20 cellular contexts compared by ENCODE assay signal in genomic region chr6:137764464-137764863, GRCh38.
DNase-seq lines count a peak whose midpoint lies in the region; ATAC-seq, FAIRE-seq and TF ChIP-seq lines count a peak whose summit lies in the region.
"Had no signal": no experiment of that assay in that cellular context is flagged by ENCODE, and none has a peak within 500 bp of the region (broad histone marks: within the 10 kb centered on the region; RNA-seq: fewer than 3 reads in every experiment).

No MANE protein-coding gene starts in this region.

- CTCF ChIA-PET in IMR-90 (lab: Yijun Ruan, JAX): no interaction called here

- DNase-seq in AG20443 (ENCODE audit: low spot score) (peak; percentile 57), IMR-90 (peak; percentile 83), bronchial epithelial cell (ENCODE audit: low read depth) (peak; percentile 98), keratinocyte (ENCODE audit: low read depth, low spot score) (peak; percentile 90), chondrocyte (ENCODE audit: low spot score) (no peak), DMS79 treated with DMSO at 0.1 percent for 48 hours (lab: John Stamatoyannopoulos, UW) (no peak)
- DNase-seq in activated T-cell treated with anti-CD3 and anti-CD28 coated beads, Interleukin-2, amount 50 U/mL, for 72 hours: no peak
- DNase-seq: activated CD4-positive, CD25-positive, alpha-beta regulatory T cell; activated CD8-positive, alpha-beta memory T cell treated with anti-CD3 and anti-CD28 coated beads, Interleukin-2, amount 50 U/mL, for 4 hours; activated naive CD8-positive, alpha-beta T cell treated with anti-CD3 and anti-CD28 coated beads for 36 hours; left lung; naive thymus-derived CD8-positive, alpha-beta T cell; right cardiac atrium; stimulated activated CD4-positive, alpha-beta T cell treated with anti-CD3 and anti-CD28 coated beads, Interleukin-4, amount 100 ng/mL, for 4 hours; SW 1271 had no signal

- no peak overlapping the region for H2AK9ac ChIP-seq in IMR-90 (replicated peaks; ENCODE audit: low read depth, low read length, poor library complexity)

- no peak for TF ChIP-seq RAD21 in IMR-90 (IDR thresholded peaks at IDR 0.05; ENCODE audit: low read length)

- no peak overlapping the region for H2AK5ac ChIP-seq in IMR-90 (ENCODE audit: low read depth, low read length)

- no peaks in the 10 kb centered on the region for H3K36me3 Mint-ChIP-seq in chondrocyte (ENCODE audit: low read depth)
- H3K36me3 Mint-ChIP-seq in activated T-cell treated with anti-CD3 and anti-CD28 coated beads, Interleukin-2, amount 50 U/mL, for 72 hours (ENCODE audit: insufficient read depth in 2 of 2): peaks cover 1 to 7% of the 10 kb centered on the region in 2 donors
- H3K36me3 Mint-ChIP-seq: naive thymus-derived CD8-positive, alpha-beta T cell; stimulated activated memory B cell treated with anti-CD40 and anti-IgM and Interleukin-4, amounts not matched to agents 10 μg/mL and 1 μg/mL and 100 μg/mL, for 72 hours had no signal

- H4K91ac ChIP-seq in IMR-90 (ENCODE audit: insufficient read depth, low read depth, low read length): no peak overlapping the region

- H2AFZ ChIP-seq in IMR-90 (replicated peaks; ENCODE audit: low read length, poor library complexity) (no peak overlapping the region), keratinocyte (ENCODE audit: control insufficient read depth, low read length) (no peak overlapping the region)

- dilution Hi-C loops in IMR-90 (cut with HindIII; ENCODE audit: low sequenced_read_pairs, unreplicated experiment): no loop called here
- dilution Hi-C loops in keratinocyte (cut with MboI; ENCODE audit: extremely low pct_ligation_motif_present, low sequenced_read_pairs): no loop called here

- no peak overlapping the region for H3K56ac ChIP-seq in IMR-90 (ENCODE audit: extremely low read depth, insufficient read depth, low read length)

- no peaks in the 10 kb centered on the region for H3K36me3 ChIP-seq in IMR-90 (ENCODE audit: control insufficient read depth, insufficient read depth, low read length)
- no peaks in the 10 kb centered on the region for H3K36me3 ChIP-seq in bronchial epithelial cell (ENCODE audit: control insufficient read depth, insufficient read depth, low read length)
- H3K36me3 ChIP-seq in keratinocyte (ENCODE audit: control insufficient read depth in 2 of 2, extremely low read depth in 1 of 2, insufficient read depth in 2 of 2, low read length in 2 of 2): no peaks in the 10 kb centered on the region
- H3K36me3 ChIP-seq: BLaER1 treated with 17β-estradiol and CSF1 and Interleukin-3, amounts not matched to agents 10 nM and 100 nM; left lung had no signal

- no peak for TF ChIP-seq POLR2A in IMR-90 (IDR thresholded peaks at IDR 0.05; ENCODE audit: low read depth, low read length)

- H3K9me1 ChIP-seq in IMR-90 (ENCODE audit: insufficient read depth, low read length) (no peaks in the 10 kb centered on the region; the same call in 1 of the 2 replicates), keratinocyte (ENCODE audit: control insufficient read depth, extremely low read depth, insufficient read depth, low read length) (no peaks in the 10 kb centered on the region)

- no peaks in the 10 kb centered on the region for H3K79me2 ChIP-seq in keratinocyte (ENCODE audit: control insufficient read depth, insufficient read depth, low read length)

- no peaks in the 10 kb centered on the region for H3K9me3 ChIP-seq in IMR-90 (ENCODE audit: control insufficient read depth, insufficient read depth, low read length)
- H3K9me3 ChIP-seq in keratinocyte (ENCODE audit: control insufficient read depth, low read depth, low read length): no peaks in the 10 kb centered on the region

- TF ChIP-seq CTCF in IMR-90 (conservative IDR thresholded peaks at IDR 0.05; ENCODE audit: low read depth, low read length) (no peak), bronchial epithelial cell (IDR thresholded peaks at IDR 0.05; ENCODE audit: insufficient read depth, low read length, severe bottlenecking) (no peak), keratinocyte (optimal IDR thresholded peaks at IDR 0.05 in 1 of 3, IDR thresholded peaks at IDR 0.05 in 1 of 3, conservative IDR thresholded peaks at IDR 0.05 in 1 of 3; ENCODE audit: extremely low read depth in 1 of 3, insufficient read depth in 2 of 3, low read length in 3 of 3) (no peak), chondrocyte (IDR thresholded peaks at IDR 0.05) (no peak)

- POLR2A ChIA-PET in IMR-90 (lab: Charles Lee; ENCODE audit: unreplicated experiment): no interaction called here

- H3K79me1 ChIP-seq in IMR-90 (ENCODE audit: low read depth in 1 of 2, low read length in 2 of 2): no peaks in the 10 kb centered on the region

- ATAC-seq in IMR-90 (ENCODE audit: low read depth) (peak; percentile 45), HG03280 (IDR thresholded peaks at IDR 0.05; ENCODE audit: unreplicated experiment) (no peak)
- ATAC-seq in activated T-cell treated with anti-CD3 and anti-CD28 coated beads, Interleukin-2, amount 50 U/mL, for 72 hours (replicated peaks in 1 of 2): no peak
- ATAC-seq: left lung; naive thymus-derived CD8-positive, alpha-beta T cell; right cardiac atrium; stimulated activated memory B cell treated with anti-CD40 and anti-IgM and Interleukin-4, amounts not matched to agents 10 μg/mL and 1 μg/mL and 100 μg/mL, for 72 hours had no signal

- H3K9ac ChIP-seq in IMR-90 (ENCODE audit: low read depth, low read length): no peak overlapping the region
- peak overlapping the region; percentile 75 for H3K9ac ChIP-seq in keratinocyte (ENCODE audit: control insufficient read depth, extremely low read depth, insufficient read depth, low read length)
- H3K9ac ChIP-seq: BLaER1 treated with 17β-estradiol and CSF1 and Interleukin-3, amounts not matched to agents 10 nM and 100 nM had no signal

- H4K8ac ChIP-seq in IMR-90 (ENCODE audit: low read depth in 2 of 2, low read length in 2 of 2): no peak overlapping the region

- no peak overlapping the region for H4K5ac ChIP-seq in IMR-90 (ENCODE audit: low read depth, low read length)

- H3K27me3 Mint-ChIP-seq in chondrocyte (ENCODE audit: low read depth): no peaks in the 10 kb centered on the region
- no peaks in the 10 kb centered on the region for H3K27me3 Mint-ChIP-seq in activated T-cell treated with anti-CD3 and anti-CD28 coated beads, Interleukin-2, amount 50 U/mL, for 72 hours (ENCODE audit: low read depth)
- H3K27me3 Mint-ChIP-seq: activated naive CD8-positive, alpha-beta T cell treated with anti-CD3 and anti-CD28 coated beads for 36 hours; naive thymus-derived CD8-positive, alpha-beta T cell; stimulated activated memory B cell treated with anti-CD40 and anti-IgM and Interleukin-4, amounts not matched to agents 10 μg/mL and 1 μg/mL and 100 μg/mL, for 72 hours had no signal

- H3K4me1 Mint-ChIP-seq in chondrocyte (ENCODE audit: low read depth): peaks cover 24% of the 10 kb centered on the region
- peaks cover 18% of the 10 kb centered on the region for H3K4me1 Mint-ChIP-seq in activated T-cell treated with anti-CD3 and anti-CD28 coated beads, Interleukin-2, amount 50 U/mL, for 72 hours (ENCODE audit: low read depth)

- H3K27ac ChIP-seq in IMR-90 (ENCODE audit: insufficient read depth, low read length) (no peak overlapping the region), keratinocyte (ENCODE audit: control insufficient read depth, insufficient read depth, low read length) (peak overlapping the region; percentile 99)
- H3K27ac ChIP-seq: BLaER1 treated with 17β-estradiol and CSF1 and Interleukin-3, amounts not matched to agents 10 nM and 100 nM; left lung had no signal

- no peak overlapping the region for H3K4ac ChIP-seq in IMR-90 (ENCODE audit: low read depth, low read length)

- intact Hi-C loops in IMR-90 (cut with micrococcal nuclease): no loop called here

- H4K20me1 ChIP-seq in IMR-90 (ENCODE audit: insufficient read depth, low read length) (no peaks in the 10 kb centered on the region), keratinocyte (ENCODE audit: control insufficient read depth, extremely low read depth, insufficient read depth, low read length) (no peaks in the 10 kb centered on the region)
- H4K20me1 ChIP-seq: BLaER1 treated with 17β-estradiol and CSF1 and Interleukin-3, amounts not matched to agents 10 nM and 100 nM had no signal

- H3K23ac ChIP-seq in IMR-90 (ENCODE audit: low read depth, low read length): no peak overlapping the region

- H3K4me3 ChIP-seq in IMR-90 (ENCODE audit: insufficient read depth, low read depth, low read length) (no peak overlapping the region), bronchial epithelial cell (ENCODE audit: low read depth, low read length) (no peak overlapping the region), keratinocyte (ENCODE audit: control insufficient read depth in 2 of 3, extremely low read depth in 1 of 3, insufficient read depth in 2 of 3, low read depth in 1 of 3, low read length in 3 of 3) (peak overlapping the region in 1 of 3 experiments; percentile 45)
- H3K4me3 ChIP-seq: BLaER1 treated with 17β-estradiol and CSF1 and Interleukin-3, amounts not matched to agents 10 nM and 100 nM; left lung had no signal

- 0 out of 3 replicates have a peak overlapping the region, but pooled peaks have one; percentile 94 for H2BK15ac ChIP-seq in IMR-90 (ENCODE audit: low read depth, low read length)

- H2BK20ac ChIP-seq in IMR-90 (ENCODE audit: low read depth, low read length): no peak overlapping the region

- H3K18ac ChIP-seq in IMR-90 (ENCODE audit: low read depth, low read length): no peak overlapping the region; the same call in 1 of the 2 replicates

- H3K27me3 ChIP-seq in IMR-90 (ENCODE audit: control insufficient read depth, insufficient read depth, low read length) (no peaks in the 10 kb centered on the region), bronchial epithelial cell (ENCODE audit: control insufficient read depth, insufficient read depth, low read length) (no peaks in the 10 kb centered on the region), keratinocyte (ENCODE audit: control insufficient read depth, extremely low read depth, insufficient read depth, low read length) (no peaks in the 10 kb centered on the region)
- H3K27me3 ChIP-seq: BLaER1 treated with 17β-estradiol and CSF1 and Interleukin-3, amounts not matched to agents 10 nM and 100 nM; left lung had no signal

- H3K4me1 ChIP-seq in IMR-90 (ENCODE audit: control insufficient read depth, insufficient read depth, low read length) (peaks cover 17% of the 10 kb centered on the region), keratinocyte (ENCODE audit: control insufficient read depth, extremely low read depth, insufficient read depth, low read length) (peaks cover 56% of the 10 kb centered on the region)

- peak overlapping the region; percentile 51; the same call in 1 of the 2 replicates for H2BK120ac ChIP-seq in IMR-90 (ENCODE audit: low read depth, low read length)

- no peak overlapping the region for H3K14ac ChIP-seq in IMR-90 (replicated peaks; ENCODE audit: low read depth, low read length)

- BruUV-seq in IMR-90 (replicated peaks; lab: Mats Ljungman, UMichigan): no TSS peak

- H3K4me2 ChIP-seq in IMR-90 (ENCODE audit: low read depth, low read length) (peak overlapping the region; percentile 13; the same call in 1 of the 2 replicates), keratinocyte (ENCODE audit: control insufficient read depth, extremely low read depth, insufficient read depth, low read depth, low read length) (peak overlapping the region; percentile 70)
- H3K4me2 ChIP-seq: BLaER1 treated with 17β-estradiol and CSF1 and Interleukin-3, amounts not matched to agents 10 nM and 100 nM had no signal

- FAIRE-seq in bronchial epithelial cell (lab: Jason Lieb, UNC): no peak
- peak; percentile 89 for FAIRE-seq in keratinocyte (lab: Jason Lieb, UNC)
- FAIRE-seq: H1, urothelium cell line had no signal

- H2BK5ac ChIP-seq in IMR-90 (ENCODE audit: low read depth, low read length, poor library complexity, severe bottlenecking): peak overlapping the region; percentile 46

- in situ Hi-C loops in IMR-90 (cut with MboI; ENCODE audit: low sequenced_read_pairs): no loop called here

- H3K27ac Mint-ChIP-seq in chondrocyte (ENCODE audit: unreplicated experiment): no peak overlapping the region
- H3K27ac Mint-ChIP-seq in activated T-cell treated with anti-CD3 and anti-CD28 coated beads, Interleukin-2, amount 50 U/mL, for 72 hours: no peak overlapping the region
- H3K27ac Mint-ChIP-seq: activated naive CD8-positive, alpha-beta T cell treated with anti-CD3 and anti-CD28 coated beads for 36 hours; stimulated activated memory B cell treated with anti-CD40 and anti-IgM and Interleukin-4, amounts not matched to agents 10 μg/mL and 1 μg/mL and 100 μg/mL, for 72 hours had no signal

- no peak overlapping the region for H3K4me3 Mint-ChIP-seq in chondrocyte (ENCODE audit: unreplicated experiment)
- H3K4me3 Mint-ChIP-seq in activated T-cell treated with anti-CD3 and anti-CD28 coated beads, Interleukin-2, amount 50 U/mL, for 72 hours: no peak overlapping the region
- H3K4me3 Mint-ChIP-seq: activated naive CD8-positive, alpha-beta T cell treated with anti-CD3 and anti-CD28 coated beads for 36 hours; naive thymus-derived CD8-positive, alpha-beta T cell; stimulated activated memory B cell treated with anti-CD40 and anti-IgM and Interleukin-4, amounts not matched to agents 10 μg/mL and 1 μg/mL and 100 μg/mL, for 72 hours had no signal

- H3K9me3 Mint-ChIP-seq in chondrocyte (ENCODE audit: low read depth): peaks cover 12% of the 10 kb centered on the region
- H3K9me3 Mint-ChIP-seq in activated T-cell treated with anti-CD3 and anti-CD28 coated beads, Interleukin-2, amount 50 U/mL, for 72 hours: no peaks in the 10 kb centered on the region
- H3K9me3 Mint-ChIP-seq: naive thymus-derived CD8-positive, alpha-beta T cell; stimulated activated memory B cell treated with anti-CD40 and anti-IgM and Interleukin-4, amounts not matched to agents 10 μg/mL and 1 μg/mL and 100 μg/mL, for 72 hours had no signal

Comparison
In these comparisons a context has a peak if more than half of its experiments do, and no peak if none do; other contexts are left out.
1. DNase-seq: peak in AG20443 (single experiment), IMR-90 (single experiment), bronchial epithelial cell (single experiment) and keratinocyte (single experiment); none in chondrocyte (single experiment), DMS79 treated with DMSO at 0.1 percent for 48 hours (single experiment) and activated T-cell treated with anti-CD3 and anti-CD28 coated beads, Interleukin-2, amount 50 U/mL, for 72 hours (0 of 2).